In the genomic region with DNA sequence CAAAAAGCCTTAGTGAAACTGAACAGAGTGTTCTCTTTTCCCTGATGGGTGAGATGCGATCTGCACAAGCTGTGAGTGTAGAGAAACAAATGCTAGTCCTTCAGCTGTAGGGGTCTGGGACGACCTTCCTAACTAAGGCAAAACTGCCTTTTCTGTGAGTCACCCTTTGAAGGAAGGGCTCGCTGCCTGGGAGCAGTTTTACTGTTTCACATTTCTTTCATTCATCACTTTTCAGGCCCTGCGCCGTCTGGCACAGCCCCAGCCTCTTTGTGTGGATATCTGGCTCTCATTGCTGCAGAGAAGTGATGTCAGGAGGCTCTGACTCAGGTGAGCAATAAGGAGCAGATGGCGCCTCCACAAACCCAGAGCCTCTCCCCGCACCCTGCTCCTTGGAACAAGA, we compare ENCODE assay signal across 13 cellular contexts. TPM values are rescaled to one million over a fixed set of nuclear protein-coding genes. Genes with fewer than 3 reads are reported as not detected.
DNase-seq lines count a peak whose midpoint lies in the region; ATAC-seq and TF ChIP-seq lines count a peak whose summit lies in the region.
"Had no signal": no experiment of that assay in that cellular context is flagged by ENCODE, and none has a peak within 500 bp of the region (broad histone marks: within the 10 kb centered on the region; RNA-seq: fewer than 3 reads in every experiment).

No MANE protein-coding gene starts in this region.

- H3K27ac ChIP-seq in right atrium auricular region (no peak overlapping the region), left lung (peak overlapping the region in 1 of 2 donors; percentile 33), vagina (peak overlapping the region; percentile 56)
- H3K27ac ChIP-seq: 22Rv1 had no signal

- H3K4me3 ChIP-seq in right atrium auricular region (no peak overlapping the region), left lung (no peak overlapping the region), vagina (no peak overlapping the region)

- TF ChIP-seq POLR2A in vagina (IDR thresholded peaks at IDR 0.05) = no peak

- peaks cover 32% of the 10 kb centered on the region for H3K4me1 Mint-ChIP-seq in brain
- H3K4me1 Mint-ChIP-seq: activated naive CD8-positive, alpha-beta T cell treated with anti-CD3 and anti-CD28 coated beads, Interleukin-2, amount 50 U/mL, for 24 hours; stimulated activated effector memory CD8-positive, alpha-beta T cell treated with anti-CD3 and anti-CD28 coated beads, Interleukin-12 subunit alpha, Interleukin-12 subunit beta, amount 100 ng/mL, for 72 hours had no signal

- intact Hi-C loops in Right ventricle myocardium superior (cut with DNase I) (no loop called here), left lung (cut with DNase I) (no loop called here), vagina (cut with DNase I) (no loop called here)

- peak overlapping the region; percentile 9 to 87 (median 87) for H3K27ac Mint-ChIP-seq in brain
- H3K27ac Mint-ChIP-seq: activated naive CD8-positive, alpha-beta T cell treated with anti-CD3 and anti-CD28 coated beads, Interleukin-2, amount 50 U/mL, for 24 hours; stimulated activated effector memory CD8-positive, alpha-beta T cell treated with anti-CD3 and anti-CD28 coated beads, Interleukin-12 subunit alpha, Interleukin-12 subunit beta, amount 100 ng/mL, for 72 hours had no signal

- ATAC-seq in Right ventricle myocardium superior (ENCODE audit: poor library complexity) (no peak), left lung (peak; percentile 77), GM21723 (IDR thresholded peaks at IDR 0.05; ENCODE audit: unreplicated experiment) (no peak)
- ATAC-seq: activated naive CD8-positive, alpha-beta T cell treated with anti-CD3 and anti-CD28 coated beads, Interleukin-2, amount 50 U/mL, for 24 hours; stimulated activated effector memory CD8-positive, alpha-beta T cell treated with anti-CD3 and anti-CD28 coated beads, Interleukin-12 subunit alpha, Interleukin-12 subunit beta, amount 100 ng/mL, for 72 hours had no signal

- H3K36me3 Mint-ChIP-seq in brain = peaks cover 14% of the 10 kb centered on the region
- H3K36me3 Mint-ChIP-seq: stimulated activated effector memory CD8-positive, alpha-beta T cell treated with anti-CD3 and anti-CD28 coated beads, Interleukin-12 subunit alpha, Interleukin-12 subunit beta, amount 100 ng/mL, for 72 hours had no signal

- H3K4me1 ChIP-seq in right atrium auricular region = no peaks in the 10 kb centered on the region
- no peaks in the 10 kb centered on the region for H3K4me1 ChIP-seq in left lung
- peaks cover 14% of the 10 kb centered on the region for H3K4me1 ChIP-seq in vagina

- H3K27me3 ChIP-seq in right atrium auricular region (no peaks in the 10 kb centered on the region), left lung (no peaks in the 10 kb centered on the region), vagina (no peaks in the 10 kb centered on the region)

- H3K27me3 Mint-ChIP-seq in brain = no peaks in the 10 kb centered on the region

- no peaks in the 10 kb centered on the region for H3K9me3 ChIP-seq in right atrium auricular region
- no peaks in the 10 kb centered on the region for H3K9me3 ChIP-seq in left lung
- no peaks in the 10 kb centered on the region for H3K9me3 ChIP-seq in vagina

- H3K4me3 Mint-ChIP-seq in brain = peak overlapping the region in 4 of 5 experiments; percentile 14 to 64 (median 20)
- H3K4me3 Mint-ChIP-seq: activated naive CD8-positive, alpha-beta T cell treated with anti-CD3 and anti-CD28 coated beads, Interleukin-2, amount 50 U/mL, for 24 hours; stimulated activated effector memory CD8-positive, alpha-beta T cell treated with anti-CD3 and anti-CD28 coated beads, Interleukin-12 subunit alpha, Interleukin-12 subunit beta, amount 100 ng/mL, for 72 hours had no signal

- no peaks in the 10 kb centered on the region for H3K36me3 ChIP-seq in right atrium auricular region
- no peaks in the 10 kb centered on the region for H3K36me3 ChIP-seq in left lung
- no peaks in the 10 kb centered on the region for H3K36me3 ChIP-seq in vagina

- TF ChIP-seq CTCF in right atrium auricular region (IDR thresholded peaks at IDR 0.05) = no peak
- no peak for TF ChIP-seq CTCF in brain (conservative IDR thresholded peaks at IDR 0.05)
- no peak for TF ChIP-seq CTCF in left lung (IDR thresholded peaks at IDR 0.05)
- TF ChIP-seq CTCF in vagina (IDR thresholded peaks at IDR 0.05) = no peak

- DNase-seq in Right ventricle myocardium superior = peak; percentile 43
- DNase-seq in right atrium auricular region (ENCODE audit: low spot score) = no peak
- peak in 1 of 2 donors; percentile 70 for DNase-seq in left lung
- DNase-seq in vagina (ENCODE audit: extremely low spot score in 2 of 2) = no peak
- DNase-seq in NCI-H526 (lab: John Stamatoyannopoulos, UW) = no peak
- no peak for DNase-seq in T-helper 1 cell
- DNase-seq: activated CD4-positive, alpha-beta T cell treated with anti-CD3 and anti-CD28 coated beads for 4 hours; activated naive CD8-positive, alpha-beta T cell treated with anti-CD3 and anti-CD28 coated beads, Interleukin-2, amount 50 U/mL, for 24 hours; H7 had no signal

- H3K9me3 Mint-ChIP-seq in brain = peaks cover 0 to 9% (median 6%) of the 10 kb centered on the region in 5 experiments
- H3K9me3 Mint-ChIP-seq: activated naive CD8-positive, alpha-beta T cell treated with anti-CD3 and anti-CD28 coated beads, Interleukin-2, amount 50 U/mL, for 24 hours had no signal

RNA-seq across cellular contexts. Expression of gene HS3ST3A1, which starts 57.4 kb away (rescaled TPM):
- total RNA-seq in Right ventricle myocardium superior (1.3 TPM), right atrium auricular region (1 to 10 TPM in 1 of 2 donors, not detected in 1; 5.6 TPM), left lung (1 to 10 TPM; 2.7 to 4.7 TPM), vagina (8.6 TPM)
- polyA plus RNA-seq in brain (ENCODE audit: insufficient read depth, low read depth, low replicate concordance) = 0.32 TPM
